In the genomic region with DNA sequence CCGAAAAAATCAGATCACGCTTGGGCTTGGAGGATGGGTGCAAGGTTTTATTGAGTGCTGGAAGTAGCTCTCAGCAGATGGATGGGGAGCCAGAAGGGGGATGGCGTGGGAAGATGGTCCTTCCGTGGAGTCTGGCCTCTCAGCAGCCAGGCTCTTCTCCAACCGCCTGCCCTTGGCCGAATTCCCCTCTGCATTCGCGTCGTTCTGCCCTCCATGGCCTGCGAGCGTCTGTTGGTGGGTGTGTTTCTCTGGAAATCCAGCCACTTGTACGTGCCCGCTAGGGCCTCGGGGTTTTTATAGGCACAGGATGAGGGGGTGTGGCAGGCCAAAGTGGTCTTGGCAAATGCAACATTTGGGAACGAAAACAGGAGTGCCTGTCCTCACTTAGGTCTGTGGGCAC, we compare ENCODE assay signal across 28 cellular contexts.
"Had no signal": no experiment of that assay in that cellular context is flagged by ENCODE, and none has a peak within 500 bp of the region (broad histone marks: within the 10 kb centered on the region; RNA-seq: fewer than 3 reads in every experiment).

No MANE protein-coding gene starts in this region.

- H3K9me3 ChIP-seq: colonic mucosa, esophagus muscularis mucosa, esophagus squamous epithelium, gastrocnemius medialis had no signal

- H3K27ac ChIP-seq: colonic mucosa, coronary artery, dorsolateral prefrontal cortex, epithelial cell of prostate, esophagus muscularis mucosa, esophagus squamous epithelium, foreskin keratinocyte, gastrocnemius medialis, gastroesophageal sphincter, heart left ventricle, heart right ventricle had no signal

- H3K4me1 ChIP-seq: colonic mucosa, esophagus muscularis mucosa, esophagus squamous epithelium, foreskin keratinocyte, gastrocnemius medialis, gastroesophageal sphincter, heart left ventricle, heart right ventricle had no signal

- H3K36me3 ChIP-seq: colonic mucosa, esophagus muscularis mucosa, esophagus squamous epithelium, gastrocnemius medialis, gastroesophageal sphincter, heart left ventricle, heart right ventricle had no signal

- H3K27me3 ChIP-seq: colonic mucosa, dorsolateral prefrontal cortex, esophagus muscularis mucosa, esophagus squamous epithelium, foreskin keratinocyte, gastrocnemius medialis, gastroesophageal sphincter, heart left ventricle, heart right ventricle had no signal

- DNase-seq: colonic mucosa; cortex of kidney; dermis blood vessel endothelial cell; dorsolateral prefrontal cortex; effector CD4-positive, alpha-beta T cell; effector CD8-positive, alpha-beta T cell; effector memory CD4-positive, alpha-beta T cell; effector memory CD8-positive, alpha-beta T cell; endodermal cell; erythroblast; esophagus squamous epithelium; foreskin fibroblast; foreskin keratinocyte; foreskin melanocyte; gastrocnemius medialis; glutamatergic neuron; head of caudate nucleus; heart left ventricle; heart right ventricle had no signal

- H3K4me3 ChIP-seq: colonic mucosa, coronary artery, dorsolateral prefrontal cortex, esophagus muscularis mucosa, esophagus squamous epithelium, gastrocnemius medialis, gastroesophageal sphincter, heart left ventricle, heart right ventricle had no signal

- FAIRE-seq: colon, endometrium, endothelial cell of umbilical vein, frontal cortex had no signal

- ATAC-seq: effector memory CD8-positive, alpha-beta T cell; esophagus mucosa; foreskin keratinocyte; gastrocnemius medialis; gastroesophageal sphincter; heart left ventricle; heart right ventricle had no signal
